In the genomic region with DNA sequence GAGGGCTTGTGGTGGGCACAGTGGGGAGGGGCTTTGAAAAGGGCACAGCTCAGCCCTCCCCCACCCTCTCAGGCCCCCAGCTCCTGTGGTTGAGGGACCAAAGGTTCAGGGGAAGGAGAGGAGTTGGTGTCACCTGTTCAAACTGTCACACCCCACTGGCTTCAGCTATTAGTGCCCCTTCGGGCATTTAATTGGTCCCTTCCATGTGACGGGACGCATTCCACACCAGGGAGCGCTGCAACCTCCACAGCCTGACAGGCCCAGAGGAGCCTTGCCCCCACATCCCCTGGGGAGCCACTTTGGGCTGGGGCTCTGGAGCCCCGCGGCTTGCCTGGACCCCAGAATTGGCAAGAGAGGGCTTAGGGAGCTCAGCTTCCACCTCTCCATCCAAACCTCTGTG, we compare ENCODE assay signal across 26 cellular contexts.
DNase-seq lines count a peak whose midpoint lies in the region; ATAC-seq, FAIRE-seq and TF ChIP-seq lines count a peak whose summit lies in the region.
"Had no signal": no experiment of that assay in that cellular context is flagged by ENCODE, and none has a peak within 500 bp of the region (broad histone marks: within the 10 kb centered on the region; RNA-seq: fewer than 3 reads in every experiment).

No MANE protein-coding gene starts in this region.

- TF ChIP-seq EP300 in GM12878 (IDR thresholded peaks at IDR 0.05; ENCODE audit: borderline replicate concordance in 1 of 2, control insufficient read depth in 1 of 2, low read depth in 2 of 2, low read length in 2 of 2) = no peak

- SMC1A ChIA-PET in GM12878 (lab: Charles Lee; ENCODE audit: uncharacterized antibody, unreplicated experiment) = interaction anchor here (0.7 to 2.7 kb wide), 3 partner anchors 51 to 54 kb away, joined by 3 to 10 read pairs (median 3); no protein-coding TSS in a partner anchor

- in situ Hi-C loops in GM12878 (cut with MboI) = no loop called here

- ATAC-seq in GM21786 (IDR thresholded peaks at IDR 0.05; ENCODE audit: unreplicated experiment) (peak; percentile 35), GM12878 (peak; percentile 71)
- ATAC-seq in stimulated activated naive CD8-positive, alpha-beta T cell treated with anti-CD3 and anti-CD28 coated beads, Interleukin-15, amount 100 ng/mL, for 72 hours = peak; percentile 13
- no peak for ATAC-seq in activated CD8-positive, alpha-beta T cell treated with anti-CD3 and anti-CD28 coated beads for 36 hours
- ATAC-seq: foreskin keratinocyte, left lung had no signal

- H3K27ac Mint-ChIP-seq in stimulated activated naive CD8-positive, alpha-beta T cell treated with anti-CD3 and anti-CD28 coated beads, Interleukin-15, amount 100 ng/mL, for 72 hours = no peak overlapping the region
- H3K27ac Mint-ChIP-seq in activated T-cell treated with anti-CD3 and anti-CD28 coated beads, Interleukin-2, amount 50 U/mL, for 24 hours = no peak overlapping the region
- no peak overlapping the region for H3K27ac Mint-ChIP-seq in CD14-positive monocyte
- no peak overlapping the region for H3K27ac Mint-ChIP-seq in activated CD8-positive, alpha-beta T cell treated with anti-CD3 and anti-CD28 coated beads for 36 hours
- H3K27ac Mint-ChIP-seq: activated naive CD4-positive, alpha-beta T cell treated with anti-CD3 and anti-CD28 coated beads, Interleukin-2, amount 10 ng/mL, durations not matched to agents 7 days and 5 days; activated T-cell treated with anti-CD3 and anti-CD28 coated beads, Interleukin-2, amount 50 U/mL, for 72 hours; CD4-positive, alpha-beta T cell; T-helper 1 cell treated with Interleukin-12 subunit alpha and Interleukin-12 subunit beta and Interleukin-4 antibody, amounts not matched to agents 30 μg/mL and 1 μg/mL, for 36 hours had no signal

- no peak for TF ChIP-seq RAD21 in GM12878 (IDR thresholded peaks at IDR 0.05; ENCODE audit: insufficient read depth, low read depth, low read length)

- H3K9me3 ChIP-seq in GM12878 (replicated peaks; ENCODE audit: control insufficient read depth, insufficient read depth, low read length) = no peaks in the 10 kb centered on the region
- H3K9me3 ChIP-seq: breast epithelium, left lung, suprapubic skin, vagina had no signal

- H3K4me3 ChIP-seq in GM12865 (ENCODE audit: low read depth, low read length) = no peak overlapping the region
- no peak overlapping the region for H3K4me3 ChIP-seq in GM12878
- H3K4me3 ChIP-seq: breast epithelium, left lung, suprapubic skin, vagina had no signal

- no peaks in the 10 kb centered on the region for H3K36me3 Mint-ChIP-seq in activated T-cell treated with anti-CD3 and anti-CD28 coated beads, Interleukin-2, amount 50 U/mL, for 24 hours (ENCODE audit: low read depth)
- H3K36me3 Mint-ChIP-seq in CD14-positive monocyte = peaks cover 12 to 20% of the 10 kb centered on the region in 2 donors
- no peaks in the 10 kb centered on the region for H3K36me3 Mint-ChIP-seq in activated CD8-positive, alpha-beta T cell treated with anti-CD3 and anti-CD28 coated beads for 36 hours (ENCODE audit: low read depth)
- H3K36me3 Mint-ChIP-seq: activated naive CD4-positive, alpha-beta T cell treated with anti-CD3 and anti-CD28 coated beads, Interleukin-2, amount 10 ng/mL, durations not matched to agents 7 days and 5 days; naive B cell had no signal

- peaks cover 20% of the 10 kb centered on the region for H3K4me1 ChIP-seq in GM12878 (ENCODE audit: control insufficient read depth, insufficient read depth, low read length)
- H3K4me1 ChIP-seq: breast epithelium, foreskin keratinocyte, suprapubic skin, vagina had no signal

- H3K9me3 Mint-ChIP-seq in stimulated activated naive CD8-positive, alpha-beta T cell treated with anti-CD3 and anti-CD28 coated beads, Interleukin-15, amount 100 ng/mL, for 72 hours = no peaks in the 10 kb centered on the region
- H3K9me3 Mint-ChIP-seq in activated T-cell treated with anti-CD3 and anti-CD28 coated beads, Interleukin-2, amount 50 U/mL, for 24 hours = no peaks in the 10 kb centered on the region
- H3K9me3 Mint-ChIP-seq in CD14-positive monocyte = no peaks in the 10 kb centered on the region
- no peaks in the 10 kb centered on the region for H3K9me3 Mint-ChIP-seq in activated CD8-positive, alpha-beta T cell treated with anti-CD3 and anti-CD28 coated beads for 36 hours
- H3K9me3 Mint-ChIP-seq: activated naive CD4-positive, alpha-beta T cell treated with anti-CD3 and anti-CD28 coated beads, Interleukin-2, amount 10 ng/mL, durations not matched to agents 7 days and 5 days; activated T-cell treated with anti-CD3 and anti-CD28 coated beads, Interleukin-2, amount 50 U/mL, for 72 hours; CD4-positive, alpha-beta T cell; naive B cell; T-helper 1 cell treated with Interleukin-12 subunit alpha and Interleukin-12 subunit beta and Interleukin-4 antibody, amounts not matched to agents 30 μg/mL and 1 μg/mL, for 36 hours had no signal

- H3K4me1 Mint-ChIP-seq in stimulated activated naive CD8-positive, alpha-beta T cell treated with anti-CD3 and anti-CD28 coated beads, Interleukin-15, amount 100 ng/mL, for 72 hours = peaks cover 28% of the 10 kb centered on the region
- H3K4me1 Mint-ChIP-seq in activated T-cell treated with anti-CD3 and anti-CD28 coated beads, Interleukin-2, amount 50 U/mL, for 24 hours (ENCODE audit: low read depth) = no peaks in the 10 kb centered on the region
- peaks cover 39% of the 10 kb centered on the region for H3K4me1 Mint-ChIP-seq in CD14-positive monocyte
- H3K4me1 Mint-ChIP-seq in activated CD8-positive, alpha-beta T cell treated with anti-CD3 and anti-CD28 coated beads for 36 hours (ENCODE audit: low read depth) = no peaks in the 10 kb centered on the region

- no TSS peak for BruUV-seq in GM12878 (replicated peaks; lab: Mats Ljungman, UMichigan)

- H3K27me3 ChIP-seq in GM12878 (replicated peaks in 1 of 2; ENCODE audit: control insufficient read depth in 2 of 2, insufficient read depth in 2 of 2, low read length in 1 of 2) = no peaks in the 10 kb centered on the region
- H3K27me3 ChIP-seq: breast epithelium, left lung, suprapubic skin, vagina had no signal

- POLR2A ChIA-PET in GM12878 (lab: Charles Lee) = interaction anchor here (0.6 to 1.1 kb wide), 3 partner anchors 9 to 130 kb away, joined by 3 read pairs; no protein-coding TSS in a partner anchor
- POLR2A ChIA-PET in activated CD8-positive, alpha-beta T cell treated with anti-CD3 and anti-CD28 coated beads for 36 hours (lab: Charles Lee) = no interaction called here

- no peak for TF ChIP-seq POLR2A in GM12878 (IDR thresholded peaks at IDR 0.05; ENCODE audit: low read depth, low read length)

- DNase-seq in GM12865 (ENCODE audit: low read depth) (peak; percentile 30), GM12878 (ENCODE audit: low read depth, low spot score) (no peak), CD14-positive monocyte (ENCODE audit: low spot score) (no peak)
- no peak for DNase-seq in stimulated activated naive CD8-positive, alpha-beta T cell treated with anti-CD3 and anti-CD28 coated beads, Interleukin-15, amount 100 ng/mL, for 72 hours
- DNase-seq in activated T-cell treated with anti-CD3 and anti-CD28 coated beads, Interleukin-2, amount 50 U/mL, for 24 hours = no peak
- DNase-seq in activated CD8-positive, alpha-beta T cell treated with anti-CD3 and anti-CD28 coated beads for 36 hours = no peak
- DNase-seq: activated CD4-positive, alpha-beta T cell treated with anti-CD3 and anti-CD28 coated beads for 4 hours; activated naive CD4-positive, alpha-beta T cell treated with anti-CD3 and anti-CD28 coated beads, Interleukin-2, amount 10 ng/mL, durations not matched to agents 7 days and 5 days; activated T-cell treated with anti-CD3 and anti-CD28 coated beads, Interleukin-2, amount 50 U/mL, for 72 hours; amygdala; CD4-positive, alpha-beta T cell; effector CD8-positive, alpha-beta T cell; foreskin keratinocyte; left lung; naive B cell; NCI-H1436 treated with DMSO at 0.1 percent for 48 hours; NCI-H524; occipital lobe; stimulated activated CD4-positive, alpha-beta T cell treated with anti-CD3 and anti-CD28 coated beads, Interleukin-1b, Interleukin-23, amount 100 ng/mL, for 48 hours had no signal

- H3K4me2 ChIP-seq in GM12878 (ENCODE audit: control insufficient read depth, insufficient read depth) = peak overlapping the region; percentile 59; the same call in 1 of the 2 replicates
- H3K4me2 ChIP-seq: KMS-11 had no signal

- TF ChIP-seq CTCF in GM12865 (IDR thresholded peaks at IDR 0.05; ENCODE audit: insufficient read depth, low read depth, low read length, missing control alignments) (no peak), GM12878 (IDR thresholded peaks at IDR 0.05 in 2 of 3, conservative IDR thresholded peaks at IDR 0.05 in 1 of 3; ENCODE audit: control insufficient read depth in 2 of 3, extremely low read depth in 1 of 3, insufficient read depth in 1 of 3, low read depth in 3 of 3, low read length in 3 of 3) (peak in 2 of 3 experiments; percentile 8 to 22; a peak in 3 of 6 replicates), CD14-positive monocyte (IDR thresholded peaks at IDR 0.05) (no peak)
- TF ChIP-seq CTCF in activated CD8-positive, alpha-beta T cell treated with anti-CD3 and anti-CD28 coated beads for 36 hours (IDR thresholded peaks at IDR 0.05) = no peak

- no peaks in the 10 kb centered on the region for H4K20me1 ChIP-seq in GM12878 (ENCODE audit: control insufficient read depth, insufficient read depth)

- no peaks in the 10 kb centered on the region for H3K79me2 ChIP-seq in GM12878 (ENCODE audit: control insufficient read depth, insufficient read depth, low read length)

- no peak for FAIRE-seq in GM12878 (lab: Jason Lieb, UNC)

- no peaks in the 10 kb centered on the region for H3K27me3 Mint-ChIP-seq in stimulated activated naive CD8-positive, alpha-beta T cell treated with anti-CD3 and anti-CD28 coated beads, Interleukin-15, amount 100 ng/mL, for 72 hours
- no peaks in the 10 kb centered on the region for H3K27me3 Mint-ChIP-seq in activated T-cell treated with anti-CD3 and anti-CD28 coated beads, Interleukin-2, amount 50 U/mL, for 24 hours
- H3K27me3 Mint-ChIP-seq in CD14-positive monocyte (ENCODE audit: low read depth in 3 of 3) = peaks cover 0 to 5% (median 3%) of the 10 kb centered on the region in 3 donors
- no peaks in the 10 kb centered on the region for H3K27me3 Mint-ChIP-seq in activated CD8-positive, alpha-beta T cell treated with anti-CD3 and anti-CD28 coated beads for 36 hours
- H3K27me3 Mint-ChIP-seq: CD4-positive, alpha-beta T cell had no signal

- CTCF ChIA-PET in GM12878 (lab: Yijun Ruan, JAX) = interaction anchor here (0.6 to 7.5 kb wide), 7 partner anchors 12 to 610 kb away, joined by 3 to 67 read pairs (median 3); no protein-coding TSS in a partner anchor
- CTCF ChIA-PET in activated CD8-positive, alpha-beta T cell treated with anti-CD3 and anti-CD28 coated beads for 36 hours (lab: Charles Lee) = no interaction called here

- intact Hi-C loops in GM12878 (cut with micrococcal nuclease; ENCODE audit: unreplicated experiment) = loop anchor here (5.0 kb wide), 1 partner anchor 53 kb away; no protein-coding TSS in a partner anchor
- intact Hi-C loops in CD14-positive monocyte (cut with micrococcal nuclease) = no loop called here
- intact Hi-C loops in activated CD8-positive, alpha-beta T cell treated with anti-CD3 and anti-CD28 coated beads for 36 hours (cut with micrococcal nuclease) = no loop called here

- H3K9ac ChIP-seq in GM12878 (ENCODE audit: control insufficient read depth, insufficient read depth, low read length) = peak overlapping the region; percentile 21; the same call in 1 of the 2 replicates
- H3K9ac ChIP-seq: KMS-11 had no signal

- no peaks in the 10 kb centered on the region for H3K36me3 ChIP-seq in GM12878 (ENCODE audit: control insufficient read depth in 2 of 2, insufficient read depth in 2 of 2, low read length in 1 of 2)
- H3K36me3 ChIP-seq: breast epithelium, left lung, suprapubic skin, vagina had no signal

- no peak overlapping the region for H3K4me3 Mint-ChIP-seq in stimulated activated naive CD8-positive, alpha-beta T cell treated with anti-CD3 and anti-CD28 coated beads, Interleukin-15, amount 100 ng/mL, for 72 hours
- H3K4me3 Mint-ChIP-seq in activated T-cell treated with anti-CD3 and anti-CD28 coated beads, Interleukin-2, amount 50 U/mL, for 24 hours = no peak overlapping the region
- no peak overlapping the region for H3K4me3 Mint-ChIP-seq in CD14-positive monocyte
- H3K4me3 Mint-ChIP-seq in activated CD8-positive, alpha-beta T cell treated with anti-CD3 and anti-CD28 coated beads for 36 hours = no peak overlapping the region
- H3K4me3 Mint-ChIP-seq: activated naive CD4-positive, alpha-beta T cell treated with anti-CD3 and anti-CD28 coated beads, Interleukin-2, amount 10 ng/mL, durations not matched to agents 7 days and 5 days; activated T-cell treated with anti-CD3 and anti-CD28 coated beads, Interleukin-2, amount 50 U/mL, for 72 hours; CD4-positive, alpha-beta T cell; naive B cell; T-helper 1 cell treated with Interleukin-12 subunit alpha and Interleukin-12 subunit beta and Interleukin-4 antibody, amounts not matched to agents 30 μg/mL and 1 μg/mL, for 36 hours had no signal

- H3K27ac ChIP-seq in GM12878 (ENCODE audit: control insufficient read depth, insufficient read depth) = peak overlapping the region; percentile 56
- H3K27ac ChIP-seq: breast epithelium, foreskin keratinocyte, KMS-11, left lung, RWPE1, suprapubic skin, vagina had no signal

- H2AFZ ChIP-seq in GM12878 (ENCODE audit: control insufficient read depth, low read depth, low read length) = peak overlapping the region; percentile 52

- 3% methylated on average over 6 of the region's 6 CpGs for WGBS in GM12878 (ENCODE audit: insufficient coverage, insufficient replicate concordance, low lambda C conversion rate, missing lambda C conversion rate)

- RAD21 ChIA-PET in GM12878 (lab: Charles Lee; ENCODE audit: unreplicated experiment) = interaction anchor here (0.8 to 3.4 kb wide), 7 partner anchors 22 to 325 kb away, joined by 3 to 31 read pairs (median 4); partner anchors contain the start of genes SLC29A3 and VSIR

Comparison
In these comparisons a context has a peak if more than half of its experiments do, and no peak if none do; other contexts are left out.
1. CTCF ChIP-seq: peak in GM12878 (2 of 3); none in GM12865 (single experiment), CD14-positive monocyte (single experiment) and activated CD8-positive, alpha-beta T cell treated with anti-CD3 and anti-CD28 coated beads for 36 hours (single experiment).